In the genomic region with DNA sequence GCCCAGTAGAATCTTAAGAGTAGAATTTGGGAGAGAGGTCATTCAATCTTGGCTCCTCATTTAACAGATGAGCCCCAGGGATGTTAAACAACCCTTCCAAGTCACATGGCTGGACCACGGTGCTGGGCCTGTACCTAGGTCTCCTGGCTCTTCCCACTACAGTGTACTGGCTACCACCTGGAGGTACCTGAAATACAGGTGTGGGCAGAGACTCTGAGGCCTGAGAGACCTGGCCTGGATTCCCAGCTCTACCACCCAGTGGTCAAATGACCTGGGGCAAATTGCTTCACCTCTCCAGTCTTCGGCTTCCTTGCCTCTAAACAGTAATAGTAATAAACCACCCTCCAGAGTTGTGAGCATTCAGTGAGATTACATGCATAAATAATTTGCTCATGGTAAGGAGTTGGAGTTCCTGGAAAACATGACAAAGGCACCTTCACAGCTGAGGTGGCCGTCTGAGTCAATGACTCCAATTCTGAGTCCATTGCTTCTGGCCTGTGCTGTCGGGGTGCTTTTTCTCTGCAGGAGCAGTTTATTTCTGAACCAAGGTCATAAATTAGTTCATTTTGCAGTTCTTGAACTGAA, we compare ENCODE assay signal across 19 cellular contexts.
"Had no signal": no experiment of that assay in that cellular context is flagged by ENCODE, and none has a peak within 500 bp of the region (broad histone marks: within the 10 kb centered on the region; RNA-seq: fewer than 3 reads in every experiment).

No MANE protein-coding gene starts in this region.

- H3K27me3 ChIP-seq: breast epithelium, tibial nerve had no signal

- H3K9me3 Mint-ChIP-seq: activated T-helper 17 cell treated with anti-CD3 and anti-CD28 coated beads, Interleukin-2, amount 50 U/mL, for 72 hours; nephron; stimulated activated naive CD8-positive, alpha-beta T cell treated with anti-CD3 and anti-CD28 coated beads, Interleukin-15, Interleukin-2, amounts not matched to agents 100 ng/mL and 50 ng/mL, for 24 hours; T-helper 1 cell treated with Interleukin-12 subunit alpha and Interleukin-12 subunit beta and Interleukin-4 antibody, amounts not matched to agents 30 μg/mL and 1 μg/mL, for 36 hours had no signal

- H3K27me3 Mint-ChIP-seq: activated T-helper 17 cell treated with anti-CD3 and anti-CD28 coated beads, Interleukin-2, amount 50 U/mL, for 72 hours; stimulated activated naive CD8-positive, alpha-beta T cell treated with anti-CD3 and anti-CD28 coated beads, Interleukin-15, Interleukin-2, amounts not matched to agents 100 ng/mL and 50 ng/mL, for 24 hours had no signal

- DNase-seq: activated CD4-positive, alpha-beta T cell treated with anti-CD3 and anti-CD28 coated beads, Interleukin-2, amount 50 U/mL, for 4 hours; activated naive CD4-positive, alpha-beta T cell treated with Interleukin-2 at 50 U/mL for 16 hours; activated T-cell treated with anti-CD3 and anti-CD28 coated beads, Interleukin-2, amount 50 U/mL, for 1 hour; aorta; cerebellar nuclear complex; cortex of kidney; effector CD4-positive, alpha-beta T cell; left colon; midbrain; posterior cingulate gyrus; stimulated activated CD4-positive, alpha-beta T cell treated with anti-CD3 and anti-CD28 coated beads, Interleukin-2, amount 100 ng/mL, for 48 hours had no signal

- H3K4me3 Mint-ChIP-seq: activated T-helper 17 cell treated with anti-CD3 and anti-CD28 coated beads, Interleukin-2, amount 50 U/mL, for 72 hours; stimulated activated naive CD8-positive, alpha-beta T cell treated with anti-CD3 and anti-CD28 coated beads, Interleukin-15, Interleukin-2, amounts not matched to agents 100 ng/mL and 50 ng/mL, for 24 hours; T-helper 1 cell treated with Interleukin-12 subunit alpha and Interleukin-12 subunit beta and Interleukin-4 antibody, amounts not matched to agents 30 μg/mL and 1 μg/mL, for 36 hours had no signal

- FAIRE-seq: urothelium cell line had no signal

- ATAC-seq: activated T-helper 17 cell treated with anti-CD3 and anti-CD28 coated beads, Interleukin-2, amount 50 U/mL, for 72 hours; esophagus mucosa; left colon had no signal

- H3K27ac ChIP-seq: breast epithelium, tibial nerve had no signal

- H3K36me3 ChIP-seq: breast epithelium had no signal

- H3K27ac Mint-ChIP-seq: activated T-helper 17 cell treated with anti-CD3 and anti-CD28 coated beads, Interleukin-2, amount 50 U/mL, for 72 hours; stimulated activated naive CD8-positive, alpha-beta T cell treated with anti-CD3 and anti-CD28 coated beads, Interleukin-15, Interleukin-2, amounts not matched to agents 100 ng/mL and 50 ng/mL, for 24 hours; T-helper 1 cell treated with Interleukin-12 subunit alpha and Interleukin-12 subunit beta and Interleukin-4 antibody, amounts not matched to agents 30 μg/mL and 1 μg/mL, for 36 hours had no signal

- H3K4me3 ChIP-seq: breast epithelium, tibial nerve had no signal

- H3K9me3 ChIP-seq: breast epithelium, tibial nerve had no signal
